21 cellular contexts compared by ENCODE assay signal in the genomic region with DNA sequence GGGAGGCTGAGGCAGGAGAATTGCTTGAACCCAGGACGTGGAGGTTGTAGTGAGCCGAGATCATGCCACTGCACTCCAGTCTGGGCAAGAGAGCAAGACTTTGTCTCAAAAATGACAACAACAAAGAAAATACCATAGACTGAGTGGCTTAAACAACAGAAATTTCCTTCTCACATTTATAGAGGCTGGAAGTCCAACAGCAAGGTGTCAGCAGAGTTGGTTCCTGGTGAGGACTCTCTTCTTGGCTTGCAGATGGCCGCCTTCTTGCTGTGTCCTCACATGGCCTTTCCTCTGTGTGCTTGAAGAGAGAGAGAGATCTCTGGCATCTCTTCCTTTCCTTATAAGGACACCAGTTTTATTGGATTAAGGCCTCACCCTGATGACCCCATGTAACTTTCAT.
"Had no signal": no experiment of that assay in that cellular context is flagged by ENCODE, and none has a peak within 500 bp of the region (broad histone marks: within the 10 kb centered on the region; RNA-seq: fewer than 3 reads in every experiment).

No MANE protein-coding gene starts in this region.

- DNase-seq: colonic mucosa; cortex of kidney; effector CD8-positive, alpha-beta T cell; effector memory CD8-positive, alpha-beta T cell; endodermal cell; erythroblast; esophagus squamous epithelium; foreskin fibroblast; foreskin melanocyte; gastrocnemius medialis; glutamatergic neuron; head of caudate nucleus; heart right ventricle; hippocampal formation; left cardiac atrium; left lung; left ventricle myocardium superior; lower lobe of right lung; mucosa of descending colon; naive B cell had no signal

- ATAC-seq: effector memory CD8-positive, alpha-beta T cell; esophagus mucosa; gastrocnemius medialis; heart right ventricle; left cardiac atrium; left lung; left ventricle myocardium superior; lower lobe of right lung; mucosa of descending colon had no signal
